In the genomic region with DNA sequence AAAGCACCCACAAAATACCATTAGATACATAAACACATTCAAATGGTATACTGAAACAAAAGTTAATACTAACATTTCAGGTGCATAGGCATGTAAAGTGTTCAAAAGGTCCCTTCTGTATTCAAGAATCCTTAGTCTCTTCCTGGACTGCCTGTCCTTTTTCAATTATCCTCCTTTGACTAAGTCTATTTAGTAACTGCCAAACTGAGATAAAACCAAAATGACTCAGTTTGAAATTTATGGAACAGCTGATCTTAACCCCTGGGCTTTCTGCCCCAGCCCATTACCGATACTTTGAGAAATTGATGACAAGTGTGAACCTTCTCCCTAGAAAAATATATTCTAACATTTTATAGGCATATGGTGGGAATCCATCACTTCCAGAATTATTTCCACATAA, we compare ENCODE assay signal across 16 cellular contexts. TPM values are rescaled to one million over a fixed set of nuclear protein-coding genes. Genes with fewer than 3 reads are reported as not detected.
DNase-seq lines count a peak whose midpoint lies in the region; ATAC-seq and TF ChIP-seq lines count a peak whose summit lies in the region.
"Had no signal": no experiment of that assay in that cellular context is flagged by ENCODE, and none has a peak within 500 bp of the region (broad histone marks: within the 10 kb centered on the region; RNA-seq: fewer than 3 reads in every experiment).

No MANE protein-coding gene starts in this region.

- no peaks in the 10 kb centered on the region; the same call in 1 of the 2 replicates for H3F3A ChIP-seq in SU-DHL-6 (ENCODE audit: insufficient read depth)

- peak overlapping the region; percentile 46 to 88 for H3K4me3 Mint-ChIP-seq in activated T-cell treated with anti-CD3 and anti-CD28 coated beads, Interleukin-2, amount 50 U/mL, for 72 hours
- H3K4me3 Mint-ChIP-seq in stimulated activated effector memory CD8-positive, alpha-beta T cell treated with anti-CD3 and anti-CD28 coated beads, Interleukin-12 subunit alpha, Interleukin-12 subunit beta, amount 100 ng/mL, for 72 hours = peak overlapping the region; percentile 60
- no peak overlapping the region for H3K4me3 Mint-ChIP-seq in MCF 10A (ENCODE audit: unreplicated experiment)

- ATAC-seq in activated T-cell treated with anti-CD3 and anti-CD28 coated beads, Interleukin-2, amount 50 U/mL, for 72 hours (replicated peaks in 1 of 2) = no peak
- ATAC-seq in stimulated activated effector memory CD8-positive, alpha-beta T cell treated with anti-CD3 and anti-CD28 coated beads, Interleukin-12 subunit alpha, Interleukin-12 subunit beta, amount 100 ng/mL, for 72 hours = no peak
- ATAC-seq: left lung, right cardiac atrium had no signal

- peaks cover 95% of the 10 kb centered on the region for H3K79me2 ChIP-seq in SU-DHL-6 (ENCODE audit: insufficient read depth, low read length)

- H3K9me2 ChIP-seq in SU-DHL-6 (replicated peaks; ENCODE audit: insufficient read depth, low read length) = no peaks in the 10 kb centered on the region

- peaks cover 84% of the 10 kb centered on the region for H3K4me1 Mint-ChIP-seq in activated T-cell treated with anti-CD3 and anti-CD28 coated beads, Interleukin-2, amount 50 U/mL, for 72 hours (ENCODE audit: low read depth)
- H3K4me1 Mint-ChIP-seq in stimulated activated effector memory CD8-positive, alpha-beta T cell treated with anti-CD3 and anti-CD28 coated beads, Interleukin-12 subunit alpha, Interleukin-12 subunit beta, amount 100 ng/mL, for 72 hours = peaks cover 54% of the 10 kb centered on the region
- peaks cover 37% of the 10 kb centered on the region for H3K4me1 Mint-ChIP-seq in MCF 10A (ENCODE audit: insufficient read depth, unreplicated experiment)

- peaks cover 7 to 21% of the 10 kb centered on the region in 2 donors for H3K36me3 Mint-ChIP-seq in activated T-cell treated with anti-CD3 and anti-CD28 coated beads, Interleukin-2, amount 50 U/mL, for 72 hours (ENCODE audit: insufficient read depth in 2 of 2)
- H3K36me3 Mint-ChIP-seq in stimulated activated effector memory CD8-positive, alpha-beta T cell treated with anti-CD3 and anti-CD28 coated beads, Interleukin-12 subunit alpha, Interleukin-12 subunit beta, amount 100 ng/mL, for 72 hours = peaks cover 100% of the 10 kb centered on the region
- H3K36me3 Mint-ChIP-seq in MCF 10A (ENCODE audit: insufficient read depth, unreplicated experiment) = peaks cover 36% of the 10 kb centered on the region

- TF ChIP-seq CTCF in SU-DHL-6 (IDR thresholded peaks at IDR 0.05; ENCODE audit: insufficient read depth, low read length, poor library complexity, severe bottlenecking) = no peak
- TF ChIP-seq CTCF in coronary artery (IDR thresholded peaks at IDR 0.05) = no peak
- TF ChIP-seq CTCF in MCF 10A (IDR thresholded peaks at IDR 0.05; ENCODE audit: unreplicated experiment) = no peak

- peak overlapping the region; percentile 94 for H3K27ac Mint-ChIP-seq in activated T-cell treated with anti-CD3 and anti-CD28 coated beads, Interleukin-2, amount 50 U/mL, for 72 hours
- peak overlapping the region; percentile 63 for H3K27ac Mint-ChIP-seq in stimulated activated effector memory CD8-positive, alpha-beta T cell treated with anti-CD3 and anti-CD28 coated beads, Interleukin-12 subunit alpha, Interleukin-12 subunit beta, amount 100 ng/mL, for 72 hours
- no peak overlapping the region for H3K27ac Mint-ChIP-seq in MCF 10A (ENCODE audit: low read depth, unreplicated experiment)

- H3K27me3 ChIP-seq in SU-DHL-6 (ENCODE audit: low read length) = no peaks in the 10 kb centered on the region
- H3K27me3 ChIP-seq: ascending aorta, left lung, suprapubic skin had no signal

- CTCF ChIA-PET in MCF 10A (lab: Yijun Ruan, JAX) = interaction anchor here (2.2 kb wide), 1 partner anchor 85 kb away, joined by 7 read pairs; no protein-coding TSS in a partner anchor

- H3K9ac ChIP-seq in SU-DHL-6 (ENCODE audit: low read length) = peak overlapping the region; percentile 9; the same call in 1 of the 2 replicates

- H2AFZ ChIP-seq in SU-DHL-6 (ENCODE audit: low read depth, low read length, severe bottlenecking) = no peak overlapping the region

- H3K27ac ChIP-seq in SU-DHL-6 (ENCODE audit: low read depth, low read length) (no peak overlapping the region), coronary artery (no peak overlapping the region)
- H3K27ac ChIP-seq: ascending aorta, left lung, suprapubic skin had no signal

- POLR2A ChIA-PET in MCF 10A (lab: Yijun Ruan, JAX) = interaction anchor here (1.5 kb wide), 1 partner anchor 8 kb away, joined by 3 read pairs; no protein-coding TSS in a partner anchor

- H4K20me1 ChIP-seq in SU-DHL-6 (ENCODE audit: low read depth, low read length) = peaks cover 9% of the 10 kb centered on the region; the same call in 1 of the 2 replicates

- H3K4me3 ChIP-seq in SU-DHL-6 (ENCODE audit: insufficient read depth, low read length, poor library complexity, severe bottlenecking) (no peak overlapping the region), coronary artery (peak overlapping the region; percentile 32)
- H3K4me3 ChIP-seq: left lung, suprapubic skin had no signal

- intact Hi-C loops in MCF 10A (cut with micrococcal nuclease) = loop anchor here (10.0 kb wide), 2 partner anchors 287 to 477 kb away; partner anchors contain the start of gene KIF5B

- peaks cover 18% of the 10 kb centered on the region; the same call in 1 of the 2 replicates for H3K36me3 ChIP-seq in SU-DHL-6 (ENCODE audit: low read length)
- H3K36me3 ChIP-seq: suprapubic skin had no signal

- peak overlapping the region; percentile 36 for H3K4me2 ChIP-seq in SU-DHL-6 (ENCODE audit: low read depth, low read length, poor library complexity, severe bottlenecking)

- H3K27me3 Mint-ChIP-seq in activated T-cell treated with anti-CD3 and anti-CD28 coated beads, Interleukin-2, amount 50 U/mL, for 72 hours (ENCODE audit: low read depth) = no peaks in the 10 kb centered on the region
- H3K27me3 Mint-ChIP-seq in MCF 10A (ENCODE audit: insufficient read depth, unreplicated experiment) = no peaks in the 10 kb centered on the region

- DNase-seq in activated T-cell treated with anti-CD3 and anti-CD28 coated beads, Interleukin-2, amount 50 U/mL, for 72 hours = no peak
- no peak for DNase-seq in activated T-cell treated with anti-CD3 and anti-CD28 coated beads, Interleukin-2, amount 50 U/mL, for 1 hour
- DNase-seq in coronary artery (ENCODE audit: low spot score) = no peak
- DNase-seq in stimulated activated effector memory CD8-positive, alpha-beta T cell treated with anti-CD3 and anti-CD28 coated beads, Interleukin-12 subunit alpha, Interleukin-12 subunit beta, amount 100 ng/mL, for 72 hours (ENCODE audit: low spot score in 2 of 2) = no peak
- DNase-seq in stimulated activated CD4-positive, alpha-beta T cell treated with anti-CD3 and anti-CD28 coated beads, Interleukin-4, amount 100 ng/mL, for 4 hours = no peak
- no peak for DNase-seq in MCF 10A (ENCODE audit: unreplicated experiment)
- DNase-seq in NCI-H1092 (lab: John Stamatoyannopoulos, UW) = no peak
- DNase-seq: foreskin melanocyte, left lung, NCI-H1694 treated with DMSO at 0.1 percent for 48 hours, NCI-H446 treated with DMSO at 0.1 percent for 48 hours, occipital lobe, right cardiac atrium had no signal

- BruUV-seq in MCF 10A (replicated peaks; lab: Mats Ljungman, UMichigan) = no TSS peak

- H3K9me3 ChIP-seq in SU-DHL-6 (ENCODE audit: insufficient read depth, low read length) = no peaks in the 10 kb centered on the region
- H3K9me3 ChIP-seq: ascending aorta, left lung, suprapubic skin had no signal

- peaks cover 4 to 7% of the 10 kb centered on the region in 2 donors for H3K9me3 Mint-ChIP-seq in activated T-cell treated with anti-CD3 and anti-CD28 coated beads, Interleukin-2, amount 50 U/mL, for 72 hours
- peaks cover 6% of the 10 kb centered on the region for H3K9me3 Mint-ChIP-seq in stimulated activated effector memory CD8-positive, alpha-beta T cell treated with anti-CD3 and anti-CD28 coated beads, Interleukin-12 subunit alpha, Interleukin-12 subunit beta, amount 100 ng/mL, for 72 hours
- H3K9me3 Mint-ChIP-seq in MCF 10A (ENCODE audit: unreplicated experiment) = no peaks in the 10 kb centered on the region

RNA-seq across cellular contexts. Expression of gene EPC1, which starts 5.4 kb away (rescaled TPM):
- 10 to 100 TPM; 36.0 to 38.3 TPM for total RNA-seq in activated T-cell treated with anti-CD3 and anti-CD28 coated beads, Interleukin-2, amount 50 U/mL, for 72 hours
- total RNA-seq in MCF 10A (2022) = 23.7 and 25.5 TPM in 2 replicates
